In the genomic region with DNA sequence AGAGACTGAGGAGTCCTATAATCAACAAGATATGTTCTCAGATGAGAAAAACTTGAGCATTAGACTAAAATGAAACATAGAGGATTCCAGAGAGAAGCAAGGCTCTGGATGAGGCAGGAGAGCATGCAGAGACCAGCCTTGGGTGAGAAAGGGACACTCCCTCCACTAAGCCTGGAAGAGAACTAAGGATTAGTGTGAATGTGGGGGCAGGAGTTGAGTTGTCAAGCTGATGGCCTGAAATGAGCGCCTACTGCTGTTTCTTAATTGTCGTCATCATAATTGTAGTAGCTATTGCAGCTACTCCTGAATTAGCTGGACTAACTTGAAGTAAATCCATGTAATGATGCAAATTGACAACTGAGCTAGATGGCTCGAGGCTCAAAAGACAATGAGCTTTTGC, we compare ENCODE assay signal across 25 cellular contexts.
"Had no signal": no experiment of that assay in that cellular context is flagged by ENCODE, and none has a peak within 500 bp of the region (broad histone marks: within the 10 kb centered on the region; RNA-seq: fewer than 3 reads in every experiment).

No MANE protein-coding gene starts in this region.

- ATAC-seq: naive thymus-derived CD8-positive, alpha-beta T cell; natural killer cell treated with Interleukin-12 subunit alpha and Interleukin-12 subunit beta and Interleukin-15 and Interleukin-18, amount 100 ng/mL, for 72 hours; pancreas; right cardiac atrium; right lobe of liver; stimulated activated effector memory CD8-positive, alpha-beta T cell treated with anti-CD3 and anti-CD28 coated beads, Interleukin-12 subunit alpha, Interleukin-12 subunit beta, amount 100 ng/mL, for 72 hours; stimulated activated naive B cell treated with anti-CD40 and anti-IgM and Interleukin-4, amounts not matched to agents 10 μg/mL and 1 μg/mL and 100 μg/mL, for 72 hours had no signal

- H3K36me3 ChIP-seq: neutrophil, pancreas, prostate gland, right lobe of liver, sigmoid colon, stomach, thoracic aorta, thyroid gland, upper lobe of left lung, uterus had no signal

- DNase-seq: naive thymus-derived CD8-positive, alpha-beta T cell; nephron progenitor cell; nucleus accumbens; pancreas; right cardiac atrium; right lobe of liver; sigmoid colon; small intestine; stimulated activated CD4-positive, alpha-beta T cell treated with anti-CD3 and anti-CD28 coated beads, Interleukin-15, amount 100 ng/mL, for 24 hours; stimulated activated CD4-positive, alpha-beta T cell treated with anti-CD3 and anti-CD28 coated beads, Interleukin-2, amount 100 ng/mL, for 24 hours; stimulated activated CD4-positive, alpha-beta T cell treated with anti-CD3 and anti-CD28 coated beads, Interleukin-2, amount 100 ng/mL, for 48 hours; stimulated activated CD4-positive, alpha-beta T cell treated with anti-CD3 and anti-CD28 coated beads, Interleukin-4, amount 100 ng/mL, for 24 hours; stimulated activated naive B cell treated with anti-CD40 and anti-IgM and Interleukin-4, amounts not matched to agents 10 μg/mL and 1 μg/mL and 100 μg/mL, for 72 hours; stimulated activated naive CD4-positive, alpha-beta T cell treated with Interleukin-2 at 50 U/mL for 16 hours; stomach; thyroid gland; trophoblast cell; upper lobe of left lung; uterus had no signal

- H3K9me3 ChIP-seq: neutrophil, pancreas, prostate gland, right lobe of liver, sigmoid colon, stomach, thoracic aorta, thyroid gland, upper lobe of left lung had no signal

- H3K4me3 ChIP-seq: pancreas, prostate gland, right lobe of liver, sigmoid colon, stomach, thoracic aorta, thyroid gland, tibial nerve, upper lobe of left lung, uterus had no signal

- FAIRE-seq: pancreas, small intestine had no signal

- H3K27me3 ChIP-seq: neutrophil, pancreas, right lobe of liver, sigmoid colon, stomach, thyroid gland, tibial nerve, upper lobe of left lung, uterus had no signal

- H3K4me1 ChIP-seq: prostate gland, right lobe of liver, sigmoid colon, stomach, uterus had no signal

- H3K27ac ChIP-seq: neutrophil, pancreas, prostate gland, right lobe of liver, sigmoid colon, stomach, thoracic aorta, thyroid gland, tibial nerve, upper lobe of left lung, uterus had no signal
